1 cellular context compared by ENCODE assay signal in genomic region chr3:194749631-194750271, GRCh38.
TF ChIP-seq lines count a peak whose summit lies in the region.

No MANE protein-coding gene starts in this region.

TF ChIP-seq in HepG2, 621 proteins besides CTCF, POLR2A, EP300 and RAD21 (continued from another document and continues in another):
- TF ChIP-seq THAP9 (CRISPR knock-in tag; IDR thresholded peaks at IDR 0.05; ENCODE audit: borderline replicate concordance) = peak; percentile 69; the same call in 1 of the 2 replicates
- TF ChIP-seq HOXA3 (CRISPR knock-in tag; IDR thresholded peaks at IDR 0.05) = peak; percentile 70
- no peak for TF ChIP-seq ATF3 (CRISPR knock-in tag; IDR thresholded peaks at IDR 0.05)
- no peak for TF ChIP-seq ZNF557 (CRISPR knock-in tag; IDR thresholded peaks at IDR 0.05)
- TF ChIP-seq ZNF530 (CRISPR knock-in tag; IDR thresholded peaks at IDR 0.05; ENCODE audit: low read depth) = no peak
- TF ChIP-seq NKX3-1 (CRISPR knock-in tag; IDR thresholded peaks at IDR 0.05) = no peak
- no peak for TF ChIP-seq LRRFIP1 (CRISPR knock-in tag; conservative IDR thresholded peaks at IDR 0.05)
- TF ChIP-seq ZFAT (CRISPR knock-in tag; conservative IDR thresholded peaks at IDR 0.05) = no peak
- TF ChIP-seq ZNF747 (CRISPR knock-in tag; IDR thresholded peaks at IDR 0.05; ENCODE audit: borderline replicate concordance) = no peak; the same call in 1 of the 2 replicates
- no peak for TF ChIP-seq ZBTB49 (CRISPR knock-in tag; IDR thresholded peaks at IDR 0.05; ENCODE audit: borderline replicate concordance)
- no peak for TF ChIP-seq ZNF564 (CRISPR knock-in tag; IDR thresholded peaks at IDR 0.05)
- TF ChIP-seq ZBTB20 (CRISPR knock-in tag; IDR thresholded peaks at IDR 0.05; ENCODE audit: borderline replicate concordance, low read depth) = 0 out of 2 replicates have a peak, but pooled peaks have one; percentile 64
- TF ChIP-seq MED8 (CRISPR knock-in tag; IDR thresholded peaks at IDR 0.05; ENCODE audit: insufficient replicate concordance) = no peak
- TF ChIP-seq STAG1 (CRISPR knock-in tag; IDR thresholded peaks at IDR 0.05) = peak; percentile 20; the same call in 1 of the 2 replicates
- no peak for TF ChIP-seq ZNF333 (CRISPR knock-in tag; IDR thresholded peaks at IDR 0.05; ENCODE audit: borderline replicate concordance)
- no peak for TF ChIP-seq ZNF572 (CRISPR knock-in tag; IDR thresholded peaks at IDR 0.05)
- peak; percentile 47; the same call in 1 of the 2 replicates for TF ChIP-seq KMT2A (CRISPR knock-in tag; IDR thresholded peaks at IDR 0.05)
- TF ChIP-seq ATRX (CRISPR knock-in tag; IDR thresholded peaks at IDR 0.05; ENCODE audit: borderline replicate concordance) = no peak
- peak; percentile 63 for TF ChIP-seq ZNF891 (CRISPR knock-in tag; IDR thresholded peaks at IDR 0.05)
- no peak for TF ChIP-seq ZNF629 (CRISPR knock-in tag; conservative IDR thresholded peaks at IDR 0.05)
- TF ChIP-seq RNF2 (conservative IDR thresholded peaks at IDR 0.05; ENCODE audit: low read depth) = no peak
- TF ChIP-seq MIER2 (CRISPR knock-in tag; IDR thresholded peaks at IDR 0.05) = peak; percentile 95
- TF ChIP-seq ZNF577 (CRISPR knock-in tag; IDR thresholded peaks at IDR 0.05; ENCODE audit: borderline replicate concordance, low read depth) = no peak
- TF ChIP-seq EHMT2 (IDR thresholded peaks at IDR 0.05; ENCODE audit: borderline replicate concordance, low read depth, low read length) = no peak; the same call in 1 of the 2 replicates
- TF ChIP-seq ZNF567 (CRISPR knock-in tag; IDR thresholded peaks at IDR 0.05; ENCODE audit: borderline replicate concordance) = no peak
- TF ChIP-seq NRL (CRISPR knock-in tag; IDR thresholded peaks at IDR 0.05; ENCODE audit: borderline replicate concordance) = no peak; the same call in 1 of the 2 replicates
- TF ChIP-seq ZNF687 (CRISPR knock-in tag; IDR thresholded peaks at IDR 0.05) = peak; percentile 86
- TF ChIP-seq ZNF414 (CRISPR knock-in tag; IDR thresholded peaks at IDR 0.05) = no peak
- TF ChIP-seq KAT2B (IDR thresholded peaks at IDR 0.05; ENCODE audit: borderline replicate concordance, low read depth, low read length) = no peak
- TF ChIP-seq CSRNP1 (CRISPR knock-in tag; IDR thresholded peaks at IDR 0.05) = no peak
- TF ChIP-seq POLR2AphosphoS2 (IDR thresholded peaks at IDR 0.05; ENCODE audit: low read depth, low read length) = no peak
- TF ChIP-seq MEF2D (CRISPR knock-in tag; IDR thresholded peaks at IDR 0.05) = peak; percentile 66; the same call in 1 of the 2 replicates
- no peak for TF ChIP-seq ZNF230 (CRISPR knock-in tag; IDR thresholded peaks at IDR 0.05)
- no peak for TF ChIP-seq ZNF446 (CRISPR knock-in tag; IDR thresholded peaks at IDR 0.05)
- TF ChIP-seq DNMT1 (CRISPR knock-in tag; IDR thresholded peaks at IDR 0.05) = peak; percentile 31; the same call in 1 of the 2 replicates
- TF ChIP-seq FOXA3 (CRISPR knock-in tag; IDR thresholded peaks at IDR 0.05) = peak; percentile 94
- TF ChIP-seq CBX1 (IDR thresholded peaks at IDR 0.05; ENCODE audit: low read depth) = no peak
- TF ChIP-seq ARID3A (IDR thresholded peaks at IDR 0.05; ENCODE audit: low read depth, low read length) = no peak
- TF ChIP-seq ZBTB37 (CRISPR knock-in tag; IDR thresholded peaks at IDR 0.05) = no peak
- TF ChIP-seq PREB (CRISPR knock-in tag; IDR thresholded peaks at IDR 0.05) = no peak
- TF ChIP-seq KDM5B (CRISPR knock-in tag; IDR thresholded peaks at IDR 0.05; ENCODE audit: borderline replicate concordance) = peak; percentile 61; the same call in 1 of the 2 replicates
- TF ChIP-seq ZNF768 (CRISPR knock-in tag; IDR thresholded peaks at IDR 0.05) = peak; percentile 72; the same call in 1 of the 2 replicates
